8 cellular contexts compared by ENCODE assay signal in genomic region chr9:38393128-38393809, GRCh38. TPM values are rescaled to one million over a fixed set of nuclear protein-coding genes. Genes with fewer than 3 reads are reported as not detected.
DNase-seq lines count a peak whose midpoint lies in the region; ATAC-seq, FAIRE-seq and TF ChIP-seq lines count a peak whose summit lies in the region.

No MANE protein-coding gene starts in this region.

- peak overlapping the region; percentile 83 for H3K27ac ChIP-seq in Panc1 (ENCODE audit: low read length)
- H3K27ac ChIP-seq in rectal smooth muscle tissue (ENCODE audit: low read depth, low read length): peak overlapping the region; percentile 83

- no peaks in the 10 kb centered on the region; the same call in 1 of the 2 replicates for H3K36me3 ChIP-seq in Panc1 (ENCODE audit: control insufficient read depth, insufficient read depth, low read length)
- H3K36me3 ChIP-seq in rectal smooth muscle tissue (ENCODE audit: control insufficient read depth, insufficient read depth, low read length): peaks cover 12% of the 10 kb centered on the region

- peaks cover 9% of the 10 kb centered on the region for H3K27me3 Mint-ChIP-seq in activated naive CD4-positive, alpha-beta T cell treated with anti-CD3 and anti-CD28 coated beads for 36 hours (ENCODE audit: low read depth)

- CTCF ChIA-PET in activated naive CD4-positive, alpha-beta T cell treated with anti-CD3 and anti-CD28 coated beads for 36 hours (lab: Charles Lee): interaction anchor here (0.6 to 1.3 kb wide), 3 partner anchors 11 to 276 kb away, joined by 3 to 4 read pairs (median 3); no protein-coding TSS in a partner anchor
- CTCF ChIA-PET in Panc1 (lab: Charles Lee): interaction anchor here (0.6 kb wide), 1 partner anchor 216 kb away, joined by 14 read pairs; no protein-coding TSS in a partner anchor

- H3K4me3 Mint-ChIP-seq in activated naive CD4-positive, alpha-beta T cell treated with anti-CD3 and anti-CD28 coated beads for 36 hours: peak overlapping the region; percentile 89

- in situ Hi-C loops in Panc1 (cut with HindIII; ENCODE audit: low pct_unique_long_range_greater_than_20kb, low sequenced_read_pairs): no loop called here

- BruUV-seq in Panc1 (replicated peaks; lab: Mats Ljungman, UMichigan): no TSS peak

- H3K9me3 Mint-ChIP-seq in activated naive CD4-positive, alpha-beta T cell treated with anti-CD3 and anti-CD28 coated beads for 36 hours: peaks cover 5% of the 10 kb centered on the region

- peaks cover 13% of the 10 kb centered on the region for H3K4me1 Mint-ChIP-seq in activated naive CD4-positive, alpha-beta T cell treated with anti-CD3 and anti-CD28 coated beads for 36 hours (ENCODE audit: low read depth)

- no peak for FAIRE-seq in urothelium cell line (lab: Jason Lieb, UNC)

- H3K27me3 ChIP-seq in Panc1 (ENCODE audit: control insufficient read depth, insufficient read depth, low read length) (no peaks in the 10 kb centered on the region), rectal smooth muscle tissue (ENCODE audit: control insufficient read depth, insufficient read depth, low read length) (no peaks in the 10 kb centered on the region)

- peak overlapping the region; percentile 87 for H3K9ac ChIP-seq in rectal smooth muscle tissue (ENCODE audit: low read length)

- peak overlapping the region; percentile 30 for H3K27ac Mint-ChIP-seq in activated naive CD4-positive, alpha-beta T cell treated with anti-CD3 and anti-CD28 coated beads for 36 hours

- H3K4me3 ChIP-seq in Panc1 (ENCODE audit: low read depth in 2 of 2, low read length in 2 of 2) (peak overlapping the region; percentile 80 to 82), rectal smooth muscle tissue (ENCODE audit: low read length) (peak overlapping the region; percentile 77)

- peak; percentile 7 for DNase-seq in activated naive CD4-positive, alpha-beta T cell treated with anti-CD3 and anti-CD28 coated beads for 36 hours
- no peak for DNase-seq in activated naive CD4-positive, alpha-beta T cell treated with anti-CD3 and anti-CD28 coated beads, Interleukin-2, amount 50 U/mL, for 16 hours
- DNase-seq in Panc1 (ENCODE audit: low read depth, low spot score) (no peak), erythroblast (lab: John Stamatoyannopoulos, UW) (peak; percentile 46 to 50), COR-L47 (lab: John Stamatoyannopoulos, UW) (no peak), urothelium cell line (ENCODE audit: low spot score) (no peak), RPMI8226 (no peak)

- ATAC-seq in Panc1: no peak

- no peak for TF ChIP-seq POLR2A in erythroblast (IDR thresholded peaks at IDR 0.05; ENCODE audit: low read length)

- peaks cover 35% of the 10 kb centered on the region for H3K36me3 Mint-ChIP-seq in activated naive CD4-positive, alpha-beta T cell treated with anti-CD3 and anti-CD28 coated beads for 36 hours (ENCODE audit: low read depth)

- H3K4me1 ChIP-seq in Panc1 (ENCODE audit: control insufficient read depth, insufficient read depth, low read length): no peaks in the 10 kb centered on the region; the same call in 1 of the 2 replicates
- H3K4me1 ChIP-seq in rectal smooth muscle tissue (ENCODE audit: control insufficient read depth, insufficient read depth, low read length): peaks cover 32% of the 10 kb centered on the region

- H3K9me3 ChIP-seq in Panc1 (ENCODE audit: control insufficient read depth, insufficient read depth, low read depth, low read length): no peaks in the 10 kb centered on the region

- no peak for TF ChIP-seq CTCF in Panc1 (IDR thresholded peaks at IDR 0.05)

- POLR2A ChIA-PET in Panc1 (lab: Charles Lee): no interaction called here

- intact Hi-C loops in activated naive CD4-positive, alpha-beta T cell treated with anti-CD3 and anti-CD28 coated beads for 36 hours (cut with micrococcal nuclease): loop anchor here (5.0 kb wide), 1 partner anchor 491 kb away; the partner anchor contains the start of gene SLC25A51
- intact Hi-C loops in Panc1 (cut with micrococcal nuclease; ENCODE audit: unreplicated experiment): loop anchor here (10.0 kb wide), 1 partner anchor 498 kb away; no protein-coding TSS in a partner anchor

RNA-seq across cellular contexts. Expression of gene ALDH1B1, which starts 0.8 kb away (rescaled TPM):
- 10 to 100 TPM; 14.1 to 17.9 TPM for total RNA-seq in activated naive CD4-positive, alpha-beta T cell treated with anti-CD3 and anti-CD28 coated beads for 36 hours
- 34.2 TPM for total RNA-seq in Panc1 (2021; ENCODE audit: unreplicated experiment)
- 21.1 TPM for polyA plus RNA-seq in Panc1 (2012; ENCODE audit: insufficient read length)

RNA-seq across cellular contexts. Expression of gene IGFBPL1, which starts 31.0 kb away (rescaled TPM):
- under 1 TPM; 0.20 to 0.26 TPM for total RNA-seq in activated naive CD4-positive, alpha-beta T cell treated with anti-CD3 and anti-CD28 coated beads for 36 hours
- 13.7 TPM for total RNA-seq in Panc1 (2021; ENCODE audit: unreplicated experiment)
- polyA plus RNA-seq in Panc1 (2012; ENCODE audit: insufficient read length): 11.1 TPM

Comparison
In these comparisons a context has a peak if more than half of its experiments do, and no peak if none do; other contexts are left out.
1. DNase-seq: peak in activated naive CD4-positive, alpha-beta T cell treated with anti-CD3 and anti-CD28 coated beads for 36 hours (single experiment) and erythroblast (2 of 2); none in activated naive CD4-positive, alpha-beta T cell treated with anti-CD3 and anti-CD28 coated beads, Interleukin-2, amount 50 U/mL, for 16 hours (single experiment), Panc1 (single experiment), COR-L47 (single experiment), urothelium cell line (single experiment) and RPMI8226 (single experiment).
2. RNA of gene IGFBPL1, which starts 31.0 kb away (total RNA-seq): 13.7 TPM in Panc1 (single experiment); 0.20 to 0.26 TPM in activated naive CD4-positive, alpha-beta T cell treated with anti-CD3 and anti-CD28 coated beads for 36 hours; every median in the first group is over 10 times any median in the second.